ENCODE assay signal across 9 cellular contexts in genomic region chr5:176700239-176700847, GRCh38. TPM values are rescaled to one million over a fixed set of nuclear protein-coding genes. Genes with fewer than 3 reads are reported as not detected.
DNase-seq lines count a peak whose midpoint lies in the region; ATAC-seq and TF ChIP-seq lines count a peak whose summit lies in the region.
"Had no signal": no experiment of that assay in that cellular context is flagged by ENCODE, and none has a peak within 500 bp of the region (broad histone marks: within the 10 kb centered on the region; RNA-seq: fewer than 3 reads in every experiment).

No MANE protein-coding gene starts in this region.

- no peaks in the 10 kb centered on the region for H3K9me3 ChIP-seq in WERI-Rb-1 (ENCODE audit: severe bottlenecking)
- no peaks in the 10 kb centered on the region for H3K9me3 ChIP-seq in esophagus muscularis mucosa

- DNase-seq in COLO668 (lab: John Stamatoyannopoulos, UW; ENCODE audit: unreplicated experiment): peak; percentile 4
- DNase-seq in GM13976 (ENCODE audit: low spot score): peak; percentile 47
- DNase-seq in WERI-Rb-1: peak; percentile 73
- DNase-seq in kidney tubule cell (ENCODE audit: low spot score): peak; percentile 41
- DNase-seq in cerebellar nuclear complex (lab: John Stamatoyannopoulos, UW): no peak
- DNase-seq in lower leg skin (ENCODE audit: low spot score in 2 of 2): no peak
- no peak for DNase-seq in esophagus muscularis mucosa (ENCODE audit: extremely low spot score)
- DNase-seq: T-helper 2 cell had no signal

- no peaks in the 10 kb centered on the region for H3K4me1 ChIP-seq in esophagus muscularis mucosa

- TF ChIP-seq POLR2A in lower leg skin (IDR thresholded peaks at IDR 0.05) (no peak), esophagus muscularis mucosa (IDR thresholded peaks at IDR 0.05; ENCODE audit: low read depth) (no peak)

- H3K36me3 ChIP-seq in WERI-Rb-1: no peaks in the 10 kb centered on the region
- no peaks in the 10 kb centered on the region for H3K36me3 ChIP-seq in esophagus muscularis mucosa

- TF ChIP-seq CTCF in GM13976 (IDR thresholded peaks at IDR 0.05; ENCODE audit: borderline replicate concordance, control extremely low read depth, extremely low read depth, insufficient read depth, missing control alignments) (peak; percentile 28), WERI-Rb-1 (IDR thresholded peaks at IDR 0.05; ENCODE audit: low read depth, low read length) (peak; percentile 74), lower leg skin (IDR thresholded peaks at IDR 0.05) (no peak), esophagus muscularis mucosa (IDR thresholded peaks at IDR 0.05) (no peak)

- intact Hi-C loops in lower leg skin (cut with DNase I; ENCODE audit: low total_unique reads) (no loop called here), esophagus muscularis mucosa (cut with DNase I) (no loop called here)

- in situ Hi-C loops in GM13976 (cut with MboI; ENCODE audit: low sequenced_read_pairs, unreplicated experiment): no loop called here

- WGBS in lower leg skin, 2 donors: 20 to 23% methylated on average over 16 of the region's 16 CpGs
- WGBS in esophagus muscularis mucosa: 20% methylated on average over 16 of the region's 16 CpGs

- H3K27me3 ChIP-seq in WERI-Rb-1 (ENCODE audit: insufficient read depth, low read depth, severe bottlenecking) (no peaks in the 10 kb centered on the region), esophagus muscularis mucosa (peaks cover 0 to 98% (median 0%) of the 10 kb centered on the region in 4 donors)

- no peak for ATAC-seq in HG03520 (IDR thresholded peaks at IDR 0.05; ENCODE audit: unreplicated experiment)

- H3K27ac ChIP-seq in WERI-Rb-1 (peak overlapping the region; percentile 80; the same call in 1 of the 2 replicates), esophagus muscularis mucosa (replicated peaks in 1 of 4) (no peak overlapping the region)

- H3K4me3 ChIP-seq in WERI-Rb-1 (ENCODE audit: low read depth, low read length) (no peak overlapping the region), lower leg skin (ENCODE audit: low read depth, poor library complexity, severe bottlenecking) (no peak overlapping the region), esophagus muscularis mucosa (no peak overlapping the region)

- no peak for TF ChIP-seq EP300 in esophagus muscularis mucosa (IDR thresholded peaks at IDR 0.05)

RNA-seq across cellular contexts. Expression of gene TSPAN17, which starts 53.1 kb away (rescaled TPM):
- total RNA-seq in lower leg skin (10 to 100 TPM; 12.1 to 24.1 (median 15.6) TPM), esophagus muscularis mucosa (10 to 100 TPM in 3 of 4 donors, 1 to 10 TPM in 1; 8.3 to 18.6 (median 14.8) TPM)

Comparison
In these comparisons a context has a peak if more than half of its experiments do, and no peak if none do; other contexts are left out.
1. DNase-seq: peak in COLO668 (single experiment), GM13976 (single experiment), WERI-Rb-1 (single experiment) and kidney tubule cell (single experiment); none in cerebellar nuclear complex (0 of 2), lower leg skin (0 of 2) and esophagus muscularis mucosa (single experiment).
2. CTCF ChIP-seq: peak in GM13976 (single experiment) and WERI-Rb-1 (single experiment); none in lower leg skin (0 of 3) and esophagus muscularis mucosa (0 of 3).